ENCODE assay signal across 8 cellular contexts in genomic region chr17:40099627-40100418, GRCh38. TPM values are rescaled to one million over a fixed set of nuclear protein-coding genes. Genes with fewer than 3 reads are reported as not detected.
DNase-seq lines count a peak whose midpoint lies in the region; ATAC-seq and TF ChIP-seq lines count a peak whose summit lies in the region.

No MANE protein-coding gene starts in this region.

- H3K27ac ChIP-seq in AG04450 (ENCODE audit: low read depth, low read length) = peak overlapping the region; percentile 87
- H3K27ac ChIP-seq in HUES48 (ENCODE audit: low read depth, low read length) = no peak overlapping the region
- H3K27ac ChIP-seq in thyroid gland = peak overlapping the region; percentile 99

- no peak for TF ChIP-seq CTCF in AG04450 (IDR thresholded peaks at IDR 0.05; ENCODE audit: low read depth, low read length)
- no peak for TF ChIP-seq CTCF in astrocyte of the cerebellum (IDR thresholded peaks at IDR 0.05; ENCODE audit: low read depth, low read length, missing control alignments)
- TF ChIP-seq CTCF in kidney epithelial cell (IDR thresholded peaks at IDR 0.05; ENCODE audit: insufficient read depth, low read length, poor library complexity, severe bottlenecking) = no peak
- TF ChIP-seq CTCF in thyroid gland (IDR thresholded peaks at IDR 0.05) = peak in 1 of 6 experiments; percentile 6

- in situ Hi-C loops in astrocyte of the cerebellum (cut with HindIII; ENCODE audit: low sequenced_read_pairs) = loop anchor here (5.0 kb wide), 1 partner anchor 92 kb away; no protein-coding TSS in a partner anchor

- H3K36me3 ChIP-seq in HUES48 (ENCODE audit: control insufficient read depth, insufficient read depth, low read length) (peaks cover 21% of the 10 kb centered on the region), kidney epithelial cell (ENCODE audit: control insufficient read depth, insufficient read depth, low read length) (peaks cover 6% of the 10 kb centered on the region), thyroid gland (peaks cover 18 to 22% of the 10 kb centered on the region in 2 donors)

- intact Hi-C loops in thyroid gland (cut with DNase I) = loop anchor here (5.0 kb wide), 1 partner anchor 38 kb away; the partner anchor contains the start of gene THRA

- WGBS in thyroid gland, 2 donors = 3 to 7% methylated on average over 16 to 31 of the region's 31 CpGs

- H3K4me3 ChIP-seq in AG04450 (ENCODE audit: low read depth, low read length) (peak overlapping the region; percentile 76), HUES48 (ENCODE audit: low read depth, low read length) (peak overlapping the region; percentile 61), astrocyte of the cerebellum (ENCODE audit: low read depth, low read length) (peak overlapping the region; percentile 58), kidney epithelial cell (ENCODE audit: low read depth, low read length) (peak overlapping the region; percentile 72), thyroid gland (replicated peaks in 1 of 3) (peak overlapping the region; percentile 50 to 76 (median 67))

- POLR2A ChIA-PET in AG04450 (lab: Yijun Ruan, JAX) = interaction anchor here (0.7 to 3.7 kb wide), 25 partner anchors 7 to 262 kb away, joined by 3 to 58 read pairs (median 5); partner anchors contain the start of genes CASC3, MED24 and PSMD3

- H3K9ac ChIP-seq in HUES48 (ENCODE audit: low read depth, low read length) = no peak overlapping the region; the same call in 1 of the 2 replicates

- H3K9me3 ChIP-seq in AG04450 (ENCODE audit: control insufficient read depth, insufficient read depth, low read length) (no peaks in the 10 kb centered on the region; the same call in 1 of the 2 replicates), HUES48 (ENCODE audit: control insufficient read depth, insufficient read depth, low read length) (no peaks in the 10 kb centered on the region), thyroid gland (no peaks in the 10 kb centered on the region)

- H3K27me3 ChIP-seq in AG04450 (ENCODE audit: control insufficient read depth, insufficient read depth, low read length) = no peaks in the 10 kb centered on the region
- peaks cover 22% of the 10 kb centered on the region for H3K27me3 ChIP-seq in HUES48 (ENCODE audit: control insufficient read depth, insufficient read depth, low read length)
- no peaks in the 10 kb centered on the region for H3K27me3 ChIP-seq in kidney epithelial cell (ENCODE audit: control insufficient read depth, insufficient read depth, low read length)
- no peaks in the 10 kb centered on the region for H3K27me3 ChIP-seq in thyroid gland

- ATAC-seq in HG02852 (IDR thresholded peaks at IDR 0.05; ENCODE audit: unreplicated experiment) = no peak
- no peak for ATAC-seq in HG03378 (IDR thresholded peaks at IDR 0.05; ENCODE audit: unreplicated experiment)

- CTCF ChIA-PET in AG04450 (lab: Charles Lee) = interaction anchor here (0.9 to 4.2 kb wide), 4 partner anchors 12 to 25 kb away, joined by 4 to 62 read pairs (median 9); no protein-coding TSS in a partner anchor

- H3K4me1 ChIP-seq in HUES48 (ENCODE audit: control insufficient read depth, insufficient read depth, low read length) = peaks cover 42% of the 10 kb centered on the region
- peaks cover 38 to 79% of the 10 kb centered on the region in 2 donors for H3K4me1 ChIP-seq in thyroid gland

- no peak for DNase-seq in AG04450 (ENCODE audit: low read depth, low spot score)
- DNase-seq in astrocyte of the cerebellum (ENCODE audit: low read depth) = no peak
- no peak for DNase-seq in kidney epithelial cell (ENCODE audit: low read depth)
- peak in 1 of 2 donors; percentile 27 for DNase-seq in thyroid gland
- no peak for DNase-seq in NCI-H1436 (lab: John Stamatoyannopoulos, UW)

- TF ChIP-seq POLR2A in thyroid gland (IDR thresholded peaks at IDR 0.05) = no peak

RNA-seq across cellular contexts. Expression of gene NR1D1, which starts 0.6 kb away (rescaled TPM):
- polyA plus RNA-seq in AG04450 (2011; rRNA removed) = 0.62 and 1.0 TPM in 2 replicates
- 2.0 and 3.1 TPM in 2 replicates for polyA minus RNA-seq in AG04450 (2011; rRNA and poly(A)+ RNA removed)
- 3.6 and 3.7 TPM in 2 replicates for total RNA-seq in kidney epithelial cell
- 1 to 10 TPM; 3.4 to 9.9 (median 5.1) TPM for total RNA-seq in thyroid gland

RNA-seq across cellular contexts. Expression of gene MSL1, which starts 21.9 kb away (rescaled TPM):
- polyA plus RNA-seq in AG04450 (2011; rRNA removed) = 69.8 and 92.2 TPM in 2 replicates
- 37.4 and 53.7 TPM in 2 replicates for polyA minus RNA-seq in AG04450 (2011; rRNA and poly(A)+ RNA removed)
- total RNA-seq in kidney epithelial cell = 40.6 and 47.4 TPM in 2 replicates
- total RNA-seq in thyroid gland = 100 to 1,000 TPM in 1 of 4 donors, 10 to 100 TPM in 3; 69.9 to 101 (median 80.4) TPM

RNA-seq across cellular contexts. Expression of gene THRA, which starts 37.1 kb away (rescaled TPM):
- 25.2 and 32.0 TPM in 2 replicates for polyA plus RNA-seq in AG04450 (2011; rRNA removed)
- 20.2 and 24.6 TPM in 2 replicates for polyA minus RNA-seq in AG04450 (2011; rRNA and poly(A)+ RNA removed)
- total RNA-seq in kidney epithelial cell (5.3 and 7.1 TPM in 2 replicates), thyroid gland (10 to 100 TPM; 34.0 to 52.9 (median 44.8) TPM)

RNA-seq across cellular contexts. Expression of gene CASC3, which starts 40.5 kb away (rescaled TPM):
- 40.1 and 46.9 TPM in 2 replicates for polyA plus RNA-seq in AG04450 (2011; rRNA removed)
- polyA minus RNA-seq in AG04450 (2011; rRNA and poly(A)+ RNA removed) = 28.2 and 30.8 TPM in 2 replicates
- total RNA-seq in kidney epithelial cell (38.6 and 42.9 TPM in 2 replicates), thyroid gland (100 to 1,000 TPM in 1 of 4 donors, 10 to 100 TPM in 3; 88.2 to 103 (median 95.5) TPM)

RNA-seq across cellular contexts. Expression of gene MED24, which starts 45.6 kb away (rescaled TPM):
- polyA plus RNA-seq in AG04450 (2011; rRNA removed) = 47.0 and 54.0 TPM in 2 replicates
- 59.4 and 92.8 TPM in 2 replicates for polyA minus RNA-seq in AG04450 (2011; rRNA and poly(A)+ RNA removed)
- 82.8 and 83.6 TPM in 2 replicates for total RNA-seq in kidney epithelial cell
- 10 to 100 TPM; 37.1 to 68.4 (median 56.6) TPM for total RNA-seq in thyroid gland
